ENCODE assay signal across 12 cellular contexts in genomic region chr4:109278594-109279031, GRCh38. TPM values are rescaled to one million over a fixed set of nuclear protein-coding genes. Genes with fewer than 3 reads are reported as not detected.
DNase-seq lines count a peak whose midpoint lies in the region; ATAC-seq and TF ChIP-seq lines count a peak whose summit lies in the region.
"Had no signal": no experiment of that assay in that cellular context is flagged by ENCODE, and none has a peak within 500 bp of the region (broad histone marks: within the 10 kb centered on the region; RNA-seq: fewer than 3 reads in every experiment).

No MANE protein-coding gene starts in this region.

- CTCF ChIA-PET in naive thymus-derived CD4-positive, alpha-beta T cell (lab: Charles Lee): no interaction called here

- POLR2A ChIA-PET in naive thymus-derived CD4-positive, alpha-beta T cell (lab: Charles Lee): no interaction called here

- H3K4me3 ChIP-seq in naive thymus-derived CD4-positive, alpha-beta T cell (ENCODE audit: low read length): no peak overlapping the region
- H3K4me3 ChIP-seq in testis: no peak overlapping the region
- H3K4me3 ChIP-seq: hepatocyte had no signal

- H3K36me3 Mint-ChIP-seq in naive thymus-derived CD4-positive, alpha-beta T cell: peaks cover 0 to 2% (median 0%) of the 10 kb centered on the region in 5 donors

- peaks cover 0 to 20% (median 2%) of the 10 kb centered on the region in 5 donors for H3K27me3 Mint-ChIP-seq in naive thymus-derived CD4-positive, alpha-beta T cell

- DNase-seq in activated CD4-positive, CD25-positive, alpha-beta regulatory T cell (lab: John Stamatoyannopoulos, UW): no peak
- DNase-seq in naive thymus-derived CD4-positive, alpha-beta T cell: no peak
- DNase-seq in AG08396 (ENCODE audit: low spot score): no peak
- no peak for DNase-seq in testis
- DNase-seq in NCI-H2107 (lab: John Stamatoyannopoulos, UW): no peak
- DNase-seq: 8988T had no signal

- H3K4me3 Mint-ChIP-seq in naive thymus-derived CD4-positive, alpha-beta T cell: no peak overlapping the region

- H3K4me1 Mint-ChIP-seq in naive thymus-derived CD4-positive, alpha-beta T cell: peaks cover 0 to 16% (median 0%) of the 10 kb centered on the region in 7 donors

- ATAC-seq in activated CD4-positive, CD25-positive, alpha-beta regulatory T cell treated with anti-CD3 and anti-CD28 coated beads, Interleukin-2, amount 50 U/mL, for 24 hours: peak; percentile 48 to 50
- peak; percentile 82 for ATAC-seq in HG02610 (IDR thresholded peaks at IDR 0.05; ENCODE audit: unreplicated experiment)
- peak; percentile 90 for ATAC-seq in HG03520 (IDR thresholded peaks at IDR 0.05; ENCODE audit: unreplicated experiment)
- peak; percentile 34 for ATAC-seq in naive thymus-derived CD4-positive, alpha-beta T cell
- ATAC-seq: Panc1 had no signal

- TF ChIP-seq CTCF in testis (IDR thresholded peaks at IDR 0.05): no peak

- H3K4me1 ChIP-seq in naive thymus-derived CD4-positive, alpha-beta T cell (ENCODE audit: control insufficient read depth in 2 of 2, insufficient read depth in 2 of 2, low read length in 2 of 2): no peaks in the 10 kb centered on the region
- no peaks in the 10 kb centered on the region for H3K4me1 ChIP-seq in testis

- intact Hi-C loops in naive thymus-derived CD4-positive, alpha-beta T cell (cut with micrococcal nuclease): no loop called here
- intact Hi-C loops in testis (cut with DNase I; ENCODE audit: low total_unique reads): no loop called here

- H3K27me3 ChIP-seq in naive thymus-derived CD4-positive, alpha-beta T cell (ENCODE audit: control insufficient read depth in 2 of 2, insufficient read depth in 2 of 2, low read length in 2 of 2): no peaks in the 10 kb centered on the region
- H3K27me3 ChIP-seq in testis: no peaks in the 10 kb centered on the region
- H3K27me3 ChIP-seq: hepatocyte had no signal

- H3K27ac ChIP-seq in naive thymus-derived CD4-positive, alpha-beta T cell (ENCODE audit: low read depth, low read length): no peak overlapping the region
- H3K27ac ChIP-seq in testis: no peak overlapping the region
- H3K27ac ChIP-seq: hepatocyte had no signal

- H3K9me3 ChIP-seq in naive thymus-derived CD4-positive, alpha-beta T cell (ENCODE audit: control insufficient read depth in 2 of 3, low read length in 3 of 3): no peaks in the 10 kb centered on the region
- H3K9me3 ChIP-seq in testis: no peaks in the 10 kb centered on the region

- WGBS in testis, 2 donors: 73 to 78% methylated on average over 3 of the region's 3 CpGs

- no peak overlapping the region for H3K27ac Mint-ChIP-seq in naive thymus-derived CD4-positive, alpha-beta T cell

- H3K36me3 ChIP-seq in naive thymus-derived CD4-positive, alpha-beta T cell (ENCODE audit: control insufficient read depth in 2 of 3, insufficient read depth in 3 of 3, low read length in 3 of 3): no peaks in the 10 kb centered on the region
- H3K36me3 ChIP-seq in testis (ENCODE audit: low read depth, missing control alignments): no peaks in the 10 kb centered on the region

- no peaks in the 10 kb centered on the region for H3K9me3 Mint-ChIP-seq in naive thymus-derived CD4-positive, alpha-beta T cell

- no peak for TF ChIP-seq POLR2A in testis (IDR thresholded peaks at IDR 0.05)

RNA-seq across cellular contexts. Expression of gene COL25A1, which starts 23.8 kb away (rescaled TPM):
- total RNA-seq in naive thymus-derived CD4-positive, alpha-beta T cell: under 1 TPM in 4 of 5 experiments, not detected in 1; 0.22 to 0.59 (median 0.49) TPM
- polyA plus RNA-seq in naive thymus-derived CD4-positive, alpha-beta T cell: under 1 TPM in 1 of 2 donors, not detected in 1; 0.04 TPM
- 10 to 100 TPM; 11.7 to 19.2 TPM for total RNA-seq in testis
- 17.2 TPM for polyA plus RNA-seq in testis (ENCODE audit: insufficient read depth, low read depth, low replicate concordance)
- total RNA-seq: activated CD8-positive, alpha-beta memory T cell treated with anti-CD3 and anti-CD28 coated beads for 36 hours had no signal

Comparison
In these comparisons a context has a peak if more than half of its experiments do, and no peak if none do; other contexts are left out.
1. ATAC-seq: peak in every context shown above with its lines; median percentile 90 in HG03520; 82 in HG02610; 49 in activated CD4-positive, CD25-positive, alpha-beta regulatory T cell treated with anti-CD3 and anti-CD28 coated beads, Interleukin-2, amount 50 U/mL, for 24 hours; 34 in naive thymus-derived CD4-positive, alpha-beta T cell.
2. RNA of gene COL25A1, which starts 23.8 kb away (total RNA-seq): 11.7 to 19.2 TPM in testis; 0.22 to 0.59 TPM in naive thymus-derived CD4-positive, alpha-beta T cell; every median in the first group is over 4 times any median in the second.